14 cellular contexts compared by ENCODE assay signal in genomic region chr21:46424621-46425020, GRCh38. TPM values are rescaled to one million over a fixed set of nuclear protein-coding genes. Genes with fewer than 3 reads are reported as not detected.
DNase-seq lines count a peak whose midpoint lies in the region; ATAC-seq and TF ChIP-seq lines count a peak whose summit lies in the region.
"Had no signal": no experiment of that assay in that cellular context is flagged by ENCODE, and none has a peak within 500 bp of the region (broad histone marks: within the 10 kb centered on the region; RNA-seq: fewer than 3 reads in every experiment).

No MANE protein-coding gene starts in this region.

- no peaks in the 10 kb centered on the region for H4K20me1 ChIP-seq in osteoblast (ENCODE audit: insufficient read depth, low read length)

- H3K36me3 Mint-ChIP-seq in central memory CD8-positive, alpha-beta T cell (ENCODE audit: insufficient read depth): peaks cover 14% of the 10 kb centered on the region

- H3K4me1 ChIP-seq in osteoblast (ENCODE audit: insufficient read depth, low read length): no peaks in the 10 kb centered on the region
- H3K4me1 ChIP-seq: A549 had no signal

- H3K4me3 ChIP-seq in SK-N-MC (no peak overlapping the region), osteoblast (ENCODE audit: insufficient read depth, low read length) (no peak overlapping the region)
- H3K4me3 ChIP-seq: A549, dorsolateral prefrontal cortex had no signal

- H3K9me3 Mint-ChIP-seq in central memory CD8-positive, alpha-beta T cell: no peaks in the 10 kb centered on the region

- H3K27ac Mint-ChIP-seq in central memory CD8-positive, alpha-beta T cell (ENCODE audit: low read depth): peak overlapping the region; percentile 96

- peak; percentile 73 for ATAC-seq in central memory CD8-positive, alpha-beta T cell (replicated peaks; ENCODE audit: extremely low read depth, poor library complexity, severe bottlenecking)
- ATAC-seq in GM21526 (IDR thresholded peaks at IDR 0.05; ENCODE audit: low FRiP score, unreplicated experiment): no peak

- H3K27ac ChIP-seq in SK-N-MC: peak overlapping the region; percentile 60; the same call in 1 of the 2 replicates
- no peak overlapping the region for H3K27ac ChIP-seq in osteoblast (ENCODE audit: low read depth, low read length)
- H3K27ac ChIP-seq: A549, dorsolateral prefrontal cortex had no signal

- no peak overlapping the region for H3K4me2 ChIP-seq in osteoblast (ENCODE audit: insufficient read depth, low read length)
- H3K4me2 ChIP-seq: A549 had no signal

- peak; percentile 31 for DNase-seq in activated CD8-positive, alpha-beta memory T cell treated with anti-CD3 and anti-CD28 coated beads, Interleukin-2, amount 50 U/mL, for 4 hours
- no peak for DNase-seq in activated CD8-positive, alpha-beta memory T cell treated with anti-CD3 and anti-CD28 coated beads for 24 hours
- DNase-seq in SK-N-MC (ENCODE audit: low read depth, low spot score): no peak
- DNase-seq in central memory CD8-positive, alpha-beta T cell (ENCODE audit: low spot score in 2 of 2): peak; percentile 27 to 56
- DNase-seq in osteoblast (ENCODE audit: insufficient read length, low spot score, missing footprints): peak; percentile 58
- DNase-seq in NCI-H226: no peak
- no peak for DNase-seq in CD1c-positive myeloid dendritic cell (ENCODE audit: extremely low spot score)
- DNase-seq: hippocampal formation, KBM-7, left colon, NCI-H446 had no signal

- peaks cover 24% of the 10 kb centered on the region for H3K4me1 Mint-ChIP-seq in central memory CD8-positive, alpha-beta T cell

- no peak overlapping the region for H2AFZ ChIP-seq in osteoblast (ENCODE audit: low read length)

- H3K9me3 ChIP-seq in SK-N-MC (ENCODE audit: low read depth, low read length) (no peaks in the 10 kb centered on the region), osteoblast (ENCODE audit: low read depth, low read length) (no peaks in the 10 kb centered on the region)
- H3K9me3 ChIP-seq: A549 had no signal

- no peak for TF ChIP-seq CTCF in osteoblast (IDR thresholded peaks at IDR 0.05; ENCODE audit: extremely low read depth, low read depth, low read length)

- no peak overlapping the region for H3K9ac ChIP-seq in SK-N-MC (ENCODE audit: insufficient read length)

- no peaks in the 10 kb centered on the region for H3K27me3 ChIP-seq in osteoblast (ENCODE audit: insufficient read depth, low read length)
- H3K27me3 ChIP-seq: dorsolateral prefrontal cortex had no signal

- H3K79me2 ChIP-seq in osteoblast (ENCODE audit: insufficient read depth, low read length): no peaks in the 10 kb centered on the region

- H3K36me3 ChIP-seq in SK-N-MC (ENCODE audit: insufficient read depth, low read length): peaks cover 30% of the 10 kb centered on the region; the same call in 1 of the 2 replicates
- peaks cover 17% of the 10 kb centered on the region for H3K36me3 ChIP-seq in osteoblast (ENCODE audit: insufficient read depth, low read length)

- H3K4me3 Mint-ChIP-seq in central memory CD8-positive, alpha-beta T cell: peak overlapping the region; percentile 82

- no peaks in the 10 kb centered on the region for H3K27me3 Mint-ChIP-seq in central memory CD8-positive, alpha-beta T cell

RNA-seq across cellular contexts. Expression of gene DIP2A, which starts 34.1 kb away (rescaled TPM):
- 22.8 and 27.4 TPM in 2 replicates for total RNA-seq in osteoblast

Comparison
In these comparisons a context has a peak if more than half of its experiments do, and no peak if none do; other contexts are left out.
1. DNase-seq: peak in activated CD8-positive, alpha-beta memory T cell treated with anti-CD3 and anti-CD28 coated beads, Interleukin-2, amount 50 U/mL, for 4 hours (single experiment), central memory CD8-positive, alpha-beta T cell (2 of 2) and osteoblast (single experiment); none in activated CD8-positive, alpha-beta memory T cell treated with anti-CD3 and anti-CD28 coated beads for 24 hours (single experiment), SK-N-MC (single experiment), NCI-H226 (single experiment) and CD1c-positive myeloid dendritic cell (single experiment).